ENCODE assay signal across 1 cellular context in the genomic region with DNA sequence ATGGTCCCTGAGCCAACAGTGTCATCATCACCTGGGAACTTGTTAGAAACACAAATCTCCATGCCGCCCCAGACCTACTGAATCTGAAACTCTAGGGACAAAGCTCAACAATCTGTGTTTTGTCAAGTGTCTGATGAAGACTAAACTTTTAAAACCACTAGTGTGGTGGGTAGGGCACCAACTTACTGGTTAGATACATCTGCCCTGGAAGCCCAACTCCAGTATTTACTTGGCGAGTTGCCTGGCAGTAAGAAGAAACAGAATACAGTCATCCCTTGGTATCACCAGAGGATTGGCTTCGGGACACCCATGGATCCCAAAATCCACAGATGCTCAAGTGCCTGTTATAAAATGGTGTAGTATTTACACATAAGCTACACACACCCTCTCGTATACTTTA.
TF ChIP-seq lines count a peak whose summit lies in the region.

No MANE protein-coding gene starts in this region.

TF ChIP-seq in SK-N-SH treated with all-trans-retinoic acid at 6 μM for 48 hours, 23 proteins besides CTCF, POLR2A, EP300 and RAD21 (continued from another document):
- no peak for TF ChIP-seq ZNF70 (CRISPR knock-in tag; IDR thresholded peaks at IDR 0.05)
- no peak for TF ChIP-seq ESRRG (CRISPR knock-in tag; IDR thresholded peaks at IDR 0.05)
- TF ChIP-seq ZFP3 (CRISPR knock-in tag; IDR thresholded peaks at IDR 0.05) = no peak
- TF ChIP-seq, protein P1, sequence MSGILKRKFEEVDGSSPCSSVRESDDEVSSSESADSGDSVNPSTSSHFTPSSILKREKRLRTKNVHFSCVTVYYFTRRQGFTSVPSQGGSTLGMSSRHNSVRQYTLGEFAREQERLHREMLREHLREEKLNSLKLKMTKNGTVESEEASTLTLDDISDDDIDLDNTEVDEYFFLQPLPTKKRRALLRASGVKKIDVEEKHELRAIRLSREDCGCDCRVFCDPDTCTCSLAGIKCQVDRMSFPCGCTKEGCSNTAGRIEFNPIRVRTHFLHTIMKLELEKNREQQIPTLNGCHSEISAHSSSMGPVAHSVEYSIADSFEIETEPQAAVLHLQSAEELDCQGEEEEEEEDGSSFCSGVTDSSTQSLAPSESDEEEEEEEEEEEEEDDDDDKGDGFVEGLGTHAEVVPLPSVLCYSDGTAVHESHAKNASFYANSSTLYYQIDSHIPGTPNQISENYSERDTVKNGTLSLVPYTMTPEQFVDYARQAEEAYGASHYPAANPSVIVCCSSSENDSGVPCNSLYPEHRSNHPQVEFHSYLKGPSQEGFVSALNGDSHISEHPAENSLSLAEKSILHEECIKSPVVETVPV (CRISPR knock-in tag; IDR thresholded peaks at IDR 0.05) = no peak
- no peak for TF ChIP-seq CSDC2 (CRISPR knock-in tag; IDR thresholded peaks at IDR 0.05)
- TF ChIP-seq ZFP30 (CRISPR knock-in tag; IDR thresholded peaks at IDR 0.05) = no peak
- TF ChIP-seq PATZ1 (CRISPR knock-in tag; IDR thresholded peaks at IDR 0.05; ENCODE audit: borderline replicate concordance) = no peak
- no peak for TF ChIP-seq ARNTL (CRISPR knock-in tag; IDR thresholded peaks at IDR 0.05; ENCODE audit: borderline replicate concordance, low read depth)
- no peak for TF ChIP-seq RARB (CRISPR knock-in tag; IDR thresholded peaks at IDR 0.05)
- no peak for TF ChIP-seq TCF4 (CRISPR knock-in tag; IDR thresholded peaks at IDR 0.05; ENCODE audit: borderline replicate concordance)
TF ChIP-seq in SK-N-SH treated with all-trans-retinoic acid at 6 μM for 48 hours: peak in this region for 0.
